1 cellular context compared by ENCODE assay signal in genomic region chr1:209611771-209612570, GRCh38.
A peak's percentile ranks its signal among the peaks of the same experiment; 100 is the strongest.
TF ChIP-seq lines count a peak whose summit lies in the region.

No MANE protein-coding gene starts in this region.

TF ChIP-seq in K562, 482 proteins besides CTCF, POLR2A, EP300 and RAD21:
- TF ChIP-seq YY1 (IDR thresholded peaks at IDR 0.05; ENCODE audit: borderline replicate concordance in 1 of 3, control insufficient read depth in 1 of 3, extremely low read depth in 1 of 3, insufficient read depth in 3 of 3, insufficient read length in 1 of 3, insufficient replicate concordance in 2 of 3, low read depth in 1 of 3, low read length in 2 of 3) (peak in 1 of 3 experiments; percentile 75), THAP7 (CRISPR knock-in tag; IDR thresholded peaks at IDR 0.05) (no peak)
